8 cellular contexts compared by ENCODE assay signal in genomic region chr6:105591053-105591452, GRCh38.
DNase-seq lines count a peak whose midpoint lies in the region; ATAC-seq and TF ChIP-seq lines count a peak whose summit lies in the region.

No MANE protein-coding gene starts in this region.

- ATAC-seq in GM21447 (IDR thresholded peaks at IDR 0.05; ENCODE audit: unreplicated experiment) (peak; percentile 95), HG03571 (IDR thresholded peaks at IDR 0.05; ENCODE audit: unreplicated experiment) (peak; percentile 93)

- no peak overlapping the region for H3K4me2 ChIP-seq in mammary epithelial cell (ENCODE audit: insufficient read depth, low read depth, low read length)

- H3K9ac ChIP-seq in mammary epithelial cell (ENCODE audit: insufficient read depth, low read length): peak overlapping the region; percentile 58

- intact Hi-C loops in mammary epithelial cell (cut with micrococcal nuclease): loop anchor here (5.0 to 10.0 kb wide), 2 partner anchors 219 to 714 kb away; no protein-coding TSS in a partner anchor

- H3K27ac ChIP-seq in mammary epithelial cell (ENCODE audit: insufficient read depth, low read depth, low read length): peak overlapping the region; percentile 99

- no peaks in the 10 kb centered on the region for H4K20me1 ChIP-seq in mammary epithelial cell (ENCODE audit: insufficient read depth, low read length)

- H3K4me3 ChIP-seq in mammary epithelial cell (replicated peaks in 1 of 3; ENCODE audit: insufficient read depth in 1 of 3, low read depth in 2 of 3, low read length in 3 of 3): no peak overlapping the region

- H3K27me3 ChIP-seq in mammary epithelial cell (ENCODE audit: insufficient read depth, low read length): no peaks in the 10 kb centered on the region

- CTCF ChIA-PET in mammary epithelial cell (lab: Charles Lee; ENCODE audit: low non-redundant PET): no interaction called here

- in situ Hi-C loops in mammary epithelial cell (cut with MboI; ENCODE audit: low sequenced_read_pairs in 2 of 2) (loop anchor here in 1 of 2 donors (10.0 kb wide), 2 partner anchors 106 to 494 kb away; partner anchors contain the start of gene PRDM1), ACHN (cut with HindIII; ENCODE audit: low pct_ligation_motif_present, low pct_unique_long_range_greater_than_20kb, low sequenced_read_pairs) (no loop called here)

- no peaks in the 10 kb centered on the region for H3K9me3 ChIP-seq in mammary epithelial cell (replicated peaks; ENCODE audit: insufficient read depth, low read length)

- BruUV-seq in mammary epithelial cell (replicated peaks; lab: Mats Ljungman, UMichigan): no TSS peak

- TF ChIP-seq CTCF in mammary epithelial cell (conservative IDR thresholded peaks at IDR 0.05 in 1 of 2, IDR thresholded peaks at IDR 0.05 in 1 of 2; ENCODE audit: extremely low read depth in 1 of 2, insufficient read depth in 1 of 2, low read depth in 1 of 2, low read length in 2 of 2): no peak

- peaks cover 77% of the 10 kb centered on the region for H3K4me1 ChIP-seq in mammary epithelial cell (ENCODE audit: insufficient read depth, low read length)

- dilution Hi-C loops in mammary epithelial cell (cut with HindIII; ENCODE audit: low sequenced_read_pairs): no loop called here

- WGBS in mammary epithelial cell (ENCODE audit: low coverage, missing lambda C conversion rate): 65% methylated on average over 2 of the region's 2 CpGs

- DNase-seq in EL: peak; percentile 63
- peak; percentile 95 for DNase-seq in mammary epithelial cell
- no peak for DNase-seq in NCI-H446 (lab: John Stamatoyannopoulos, UW)
- DNase-seq in AG08395 (ENCODE audit: low spot score): no peak
- DNase-seq in stimulated activated CD4-positive, alpha-beta T cell treated with anti-CD3 and anti-CD28 coated beads, Interleukin-1b, Interleukin-23, amount 100 ng/mL, for 48 hours: no peak
- no peak for DNase-seq in ACHN

- no peaks in the 10 kb centered on the region for H3K79me2 ChIP-seq in mammary epithelial cell (ENCODE audit: insufficient read depth, low read length)

- H3K36me3 ChIP-seq in mammary epithelial cell (ENCODE audit: insufficient read depth, low read length): no peaks in the 10 kb centered on the region

- peak overlapping the region; percentile 13 for H2AFZ ChIP-seq in mammary epithelial cell (ENCODE audit: low read depth, low read length)

Comparison
In these comparisons a context has a peak if more than half of its experiments do, and no peak if none do; other contexts are left out.
1. DNase-seq: peak in EL (single experiment) and mammary epithelial cell (single experiment); none in NCI-H446 (0 of 2), AG08395 (single experiment), stimulated activated CD4-positive, alpha-beta T cell treated with anti-CD3 and anti-CD28 coated beads, Interleukin-1b, Interleukin-23, amount 100 ng/mL, for 48 hours (single experiment) and ACHN (single experiment).